In genomic region chr11:61889831-61890230, GRCh38 we compare ENCODE assay signal across 12 cellular contexts. TPM values are rescaled to one million over a fixed set of nuclear protein-coding genes. Genes with fewer than 3 reads are reported as not detected.
DNase-seq lines count a peak whose midpoint lies in the region; ATAC-seq and TF ChIP-seq lines count a peak whose summit lies in the region.
"Had no signal": no experiment of that assay in that cellular context is flagged by ENCODE, and none has a peak within 500 bp of the region (broad histone marks: within the 10 kb centered on the region; RNA-seq: fewer than 3 reads in every experiment).

No MANE protein-coding gene starts in this region.

- H3K27me3 Mint-ChIP-seq in naive B cell: no peaks in the 10 kb centered on the region

- TF ChIP-seq CTCF in HCT116 (IDR thresholded peaks at IDR 0.05 in 2 of 3, conservative IDR thresholded peaks at IDR 0.05 in 1 of 3; ENCODE audit: borderline replicate concordance in 1 of 3, insufficient read depth in 1 of 3, low read depth in 2 of 3, low read length in 2 of 3) (no peak), astrocyte of the cerebellum (IDR thresholded peaks at IDR 0.05; ENCODE audit: low read depth, low read length, missing control alignments) (no peak)

- peak overlapping the region; percentile 84 for H3K4me3 ChIP-seq in ACC112 (ENCODE audit: low read depth, low read length)
- H3K4me3 ChIP-seq in HCT116 (replicated peaks in 1 of 2; ENCODE audit: low read depth in 1 of 2, low read length in 2 of 2): peak overlapping the region in 1 of 2 experiments; percentile 73; a peak in 2 of 4 replicates
- peak overlapping the region; percentile 68 for H3K4me3 ChIP-seq in astrocyte of the cerebellum (ENCODE audit: low read depth, low read length)

- peak overlapping the region in 3 of 6 donors; percentile 7 to 87 (median 38) for H3K27ac Mint-ChIP-seq in naive B cell

- no peak for TF ChIP-seq RAD21 in HCT116 (IDR thresholded peaks at IDR 0.05; ENCODE audit: low read depth)

- intact Hi-C loops in HCT116 (cut with micrococcal nuclease): no loop called here

- H3K36me3 ChIP-seq in ACC112 (ENCODE audit: insufficient read depth, low read length) (peaks cover 10% of the 10 kb centered on the region; the same call in 1 of the 2 replicates), HCT116 (ENCODE audit: control insufficient read depth in 1 of 2, insufficient read depth in 2 of 2, low read length in 2 of 2) (peaks cover 0 to 3% of the 10 kb centered on the region in 2 experiments; a peak in 1 of 4 replicates)
- H3K36me3 ChIP-seq: Peyer's patch had no signal

- H3K9me3 Mint-ChIP-seq in naive B cell: no peaks in the 10 kb centered on the region

- H3K36me3 Mint-ChIP-seq in naive B cell: peaks cover 0 to 7% of the 10 kb centered on the region in 2 donors

- peaks cover 22% of the 10 kb centered on the region for H3K4me1 ChIP-seq in ACC112 (ENCODE audit: control insufficient read depth, insufficient read depth, low read length, unreplicated experiment)
- H3K4me1 ChIP-seq in HCT116 (ENCODE audit: control insufficient read depth in 1 of 2, insufficient read depth in 2 of 2, low read length in 2 of 2): peaks cover 21 to 32% of the 10 kb centered on the region in 2 experiments
- H3K4me1 ChIP-seq: foreskin keratinocyte had no signal

- H3K4me3 Mint-ChIP-seq in naive B cell: peak overlapping the region; percentile 45 to 92 (median 78)

- H3K27me3 ChIP-seq in ACC112 (ENCODE audit: insufficient read depth, low read length) (no peaks in the 10 kb centered on the region), HCT116 (ENCODE audit: insufficient read depth, low read length) (no peaks in the 10 kb centered on the region)
- H3K27me3 ChIP-seq: Peyer's patch had no signal

- no TSS peak for BruUV-seq in HCT116 (replicated peaks; lab: Mats Ljungman, UMichigan)

- no peaks in the 10 kb centered on the region for H3K9me2 ChIP-seq in HCT116 (ENCODE audit: insufficient read depth)

- 0 out of 2 replicates have a peak overlapping the region, but pooled peaks have one; percentile 11 for H3K27ac ChIP-seq in ACC112 (ENCODE audit: low read depth, low read length)
- peak overlapping the region; percentile 87; the same call in 1 of the 2 replicates for H3K27ac ChIP-seq in HCT116 (ENCODE audit: low read depth, low read length)
- H3K27ac ChIP-seq: foreskin keratinocyte had no signal

- no peaks in the 10 kb centered on the region for H4K20me1 ChIP-seq in HCT116 (ENCODE audit: insufficient read depth)

- POLR2A ChIA-PET in HCT116 (lab: Charles Lee): interaction anchor here (0.7 kb wide), 1 partner anchor 75 kb away, joined by 3 read pairs; no protein-coding TSS in a partner anchor

- peaks cover 34% of the 10 kb centered on the region for H3K79me2 ChIP-seq in ACC112 (ENCODE audit: control insufficient read depth, insufficient read depth, low read length, unreplicated experiment)
- H3K79me2 ChIP-seq in HCT116 (ENCODE audit: insufficient read depth, low read length): no peaks in the 10 kb centered on the region; the same call in 1 of the 2 replicates

- in situ Hi-C loops in astrocyte of the cerebellum (cut with HindIII; ENCODE audit: low sequenced_read_pairs): no loop called here

- CTCF ChIA-PET in HCT116 (lab: Charles Lee): interaction anchor here (1.0 to 1.4 kb wide), 3 partner anchors 9 to 219 kb away, joined by 3 to 8 read pairs (median 4); no protein-coding TSS in a partner anchor

- peaks cover 0 to 6% of the 10 kb centered on the region in 2 experiments; a peak in 1 of 4 replicates for H3K9me3 ChIP-seq in HCT116 (ENCODE audit: control insufficient read depth in 1 of 2, insufficient read depth in 1 of 2, low read depth in 1 of 2, low read length in 2 of 2)
- H3K9me3 ChIP-seq: Peyer's patch had no signal

- TF ChIP-seq POLR2A in HCT116 (IDR thresholded peaks at IDR 0.05; ENCODE audit: borderline replicate concordance, extremely low read depth, insufficient read depth, insufficient read length): no peak

- H3K9ac ChIP-seq in HCT116 (ENCODE audit: low read length): no peak overlapping the region

- RAD21 ChIA-PET in HCT116 (lab: Charles Lee; ENCODE audit: low non-redundant PET in 1 of 2, low total read pairs in 2 of 2, uncharacterized antibody in 2 of 2, unreplicated experiment in 2 of 2): interaction anchor here in 1 of 2 experiments (0.7 kb wide), 1 partner anchor 15 kb away, joined by 4 read pairs; no protein-coding TSS in a partner anchor

- H3K4me2 ChIP-seq in HCT116 (ENCODE audit: low read length): peak overlapping the region; percentile 91

- peaks cover 28 to 51% (median 42%) of the 10 kb centered on the region in 3 donors for H3K4me1 Mint-ChIP-seq in naive B cell

- DNase-seq in HCT116 (ENCODE audit: low read depth, low spot score) (no peak), astrocyte of the cerebellum (ENCODE audit: low read depth) (no peak), naive B cell (no peak), cerebellar nuclear complex (lab: John Stamatoyannopoulos, UW) (no peak), NCI-H82 (lab: John Stamatoyannopoulos, UW) (no peak), SK-N-DZ (ENCODE audit: low spot score) (no peak)
- no peak for DNase-seq in stimulated activated CD4-positive, alpha-beta T cell treated with anti-CD3 and anti-CD28 coated beads, Interleukin-4, amount 100 ng/mL, for 4 hours
- DNase-seq: NCI-H1048; stimulated activated naive CD4-positive, alpha-beta T cell had no signal

- ATAC-seq in HCT116 (no peak), naive B cell (ENCODE audit: low read depth in 2 of 2) (no peak)

- H2AFZ ChIP-seq in ACC112 (ENCODE audit: low read length, unreplicated experiment): no peak overlapping the region
- no peak overlapping the region for H2AFZ ChIP-seq in HCT116 (ENCODE audit: low read depth, low read length, poor library complexity, severe bottlenecking)

TF ChIP-seq in HCT116, 20 proteins besides CTCF, POLR2A, EP300 and RAD21:
- TF ChIP-seq SP1 (IDR thresholded peaks at IDR 0.05; ENCODE audit: low read depth): no peak
- TF ChIP-seq FOSL1 (IDR thresholded peaks at IDR 0.05; ENCODE audit: low read depth): no peak
- no peak for TF ChIP-seq YY1 (IDR thresholded peaks at IDR 0.05; ENCODE audit: extremely low read depth, insufficient replicate concordance, low read depth, low read length)
- TF ChIP-seq EGR1 (IDR thresholded peaks at IDR 0.05; ENCODE audit: low read depth): no peak
- TF ChIP-seq TCF7L2 (IDR thresholded peaks at IDR 0.05; ENCODE audit: borderline replicate concordance, extremely low read depth, insufficient read depth, insufficient read length): no peak
- no peak for TF ChIP-seq SRF (IDR thresholded peaks at IDR 0.05; ENCODE audit: low read depth)
- no peak for TF ChIP-seq SIN3A (IDR thresholded peaks at IDR 0.05; ENCODE audit: low read depth)
- no peak for TF ChIP-seq ZNF274 (IDR thresholded peaks at IDR 0.05; ENCODE audit: low read depth, low read length)

RNA-seq across cellular contexts. Expression of gene FADS3, which starts 1.5 kb away (rescaled TPM):
- total RNA-seq in HCT116 (2021; ENCODE audit: unreplicated experiment): 65.8 TPM
- 59.1 and 69.4 TPM in 2 replicates for polyA plus RNA-seq in HCT116 (2012)
- polyA plus RNA-seq in naive B cell (ENCODE audit: low read depth in 6 of 6): 10 to 100 TPM; 27.6 to 41.3 (median 34.4) TPM
- polyA plus RNA-seq in SK-N-DZ (2014; cell fraction: cytosol; rRNA removed): 11.7 and 18.5 TPM in 2 replicates
- polyA plus RNA-seq in SK-N-DZ (2014; cell fraction: nucleus; rRNA removed): 74.0 and 80.6 TPM in 2 replicates

RNA-seq across cellular contexts. Expression of gene RAB3IL1, which starts 27.5 kb away (rescaled TPM):
- total RNA-seq in HCT116 (2021; ENCODE audit: unreplicated experiment): 18.1 TPM
- 13.2 and 13.7 TPM in 2 replicates for polyA plus RNA-seq in HCT116 (2012)
- not detected for polyA plus RNA-seq in naive B cell (ENCODE audit: low read depth in 6 of 6)
- polyA plus RNA-seq in SK-N-DZ (2014; cell fraction: cytosol; rRNA removed): 0.42 and 1.0 TPM in 2 replicates
- polyA plus RNA-seq in SK-N-DZ (2014; cell fraction: nucleus; rRNA removed): 2.1 and 2.9 TPM in 2 replicates
